Comparison of ENCODE assay signal across 24 cellular contexts in genomic region chr2:59236723-59237122, GRCh38.
DNase-seq lines count a peak whose midpoint lies in the region; ATAC-seq and TF ChIP-seq lines count a peak whose summit lies in the region.
"Had no signal": no experiment of that assay in that cellular context is flagged by ENCODE, and none has a peak within 500 bp of the region (broad histone marks: within the 10 kb centered on the region; RNA-seq: fewer than 3 reads in every experiment).

No MANE protein-coding gene starts in this region.

- H3K18ac ChIP-seq in IMR-90 (ENCODE audit: low read depth, low read length) (no peak overlapping the region), mesenchymal stem cell (ENCODE audit: low read depth in 1 of 2, low read length in 2 of 2) (no peak overlapping the region)

- no TSS peak for BruUV-seq in IMR-90 (replicated peaks; lab: Mats Ljungman, UMichigan)
- BruUV-seq in Caco-2 (replicated peaks; lab: Mats Ljungman, UMichigan): no TSS peak

- H2BK20ac ChIP-seq in IMR-90 (ENCODE audit: low read depth, low read length): no peak overlapping the region

- H3K9me3 ChIP-seq in IMR-90 (ENCODE audit: control insufficient read depth, insufficient read depth, low read length) (no peaks in the 10 kb centered on the region), mesenchymal stem cell (ENCODE audit: control insufficient read depth, low read length) (no peaks in the 10 kb centered on the region), Caco-2 (no peaks in the 10 kb centered on the region)
- H3K9me3 ChIP-seq: BE2C, SJSA1 had no signal

- H4K8ac ChIP-seq in IMR-90 (ENCODE audit: low read depth in 2 of 2, low read length in 2 of 2): no peak overlapping the region
- no peak overlapping the region for H4K8ac ChIP-seq in mesenchymal stem cell (ENCODE audit: low read length)

- no peak overlapping the region for H2AFZ ChIP-seq in IMR-90 (replicated peaks; ENCODE audit: low read length, poor library complexity)
- no peak overlapping the region for H2AFZ ChIP-seq in mesenchymal stem cell (ENCODE audit: low read depth, low read length)
- H2AFZ ChIP-seq: parathyroid adenoma had no signal

- H3K27ac Mint-ChIP-seq in Caco-2 (ENCODE audit: unreplicated experiment): no peak overlapping the region
- H3K27ac Mint-ChIP-seq: activated CD8-positive, alpha-beta T cell treated with anti-CD3 and anti-CD28 coated beads for 36 hours; activated naive CD8-positive, alpha-beta T cell treated with anti-CD3 and anti-CD28 coated beads, Interleukin-2, amount 10 ng/mL, durations not matched to agents 7 days and 5 days; activated T-cell treated with anti-CD3 and anti-CD28 coated beads, Interleukin-2, amount 50 U/mL, for 72 hours; natural killer cell treated with Interleukin-12 subunit alpha and Interleukin-12 subunit beta and Interleukin-15 and Interleukin-18, amount 100 ng/mL, for 72 hours; stimulated activated naive CD8-positive, alpha-beta T cell treated with anti-CD3 and anti-CD28 coated beads, Interleukin-15, amount 100 ng/mL, for 72 hours; type B pancreatic cell had no signal

- in situ Hi-C loops in Caki2 (cut with HindIII; ENCODE audit: low pct_unique_long_range_greater_than_20kb, low sequenced_read_pairs) (no loop called here), IMR-90 (cut with MboI; ENCODE audit: low sequenced_read_pairs) (no loop called here)

- no peak overlapping the region for H2BK5ac ChIP-seq in IMR-90 (ENCODE audit: low read depth, low read length, poor library complexity, severe bottlenecking)
- H2BK5ac ChIP-seq in mesenchymal stem cell (ENCODE audit: low read depth, low read length, poor library complexity, severe bottlenecking): no peak overlapping the region

- no peaks in the 10 kb centered on the region for H3K4me1 ChIP-seq in IMR-90 (ENCODE audit: control insufficient read depth, insufficient read depth, low read length)
- no peaks in the 10 kb centered on the region for H3K4me1 ChIP-seq in mesenchymal stem cell (ENCODE audit: control insufficient read depth, insufficient read depth, low read depth, low read length)
- no peaks in the 10 kb centered on the region for H3K4me1 ChIP-seq in Caco-2
- H3K4me1 ChIP-seq: BE2C, parathyroid adenoma, SJSA1 had no signal

- H3K9me1 ChIP-seq in IMR-90 (ENCODE audit: insufficient read depth, low read length): no peaks in the 10 kb centered on the region

- no peaks in the 10 kb centered on the region for H3K79me1 ChIP-seq in IMR-90 (ENCODE audit: low read depth in 1 of 2, low read length in 2 of 2)
- H3K79me1 ChIP-seq in mesenchymal stem cell (replicated peaks; ENCODE audit: low read length, poor library complexity, severe bottlenecking): no peaks in the 10 kb centered on the region

- peaks cover 4% of the 10 kb centered on the region for H3K27me3 Mint-ChIP-seq in Caco-2 (ENCODE audit: insufficient read depth, unreplicated experiment)
- H3K27me3 Mint-ChIP-seq: activated naive CD8-positive, alpha-beta T cell treated with anti-CD3 and anti-CD28 coated beads, Interleukin-2, amount 10 ng/mL, durations not matched to agents 7 days and 5 days; natural killer cell treated with Interleukin-12 subunit alpha and Interleukin-12 subunit beta and Interleukin-15 and Interleukin-18, amount 100 ng/mL, for 72 hours; stimulated activated naive CD8-positive, alpha-beta T cell treated with anti-CD3 and anti-CD28 coated beads, Interleukin-15, amount 100 ng/mL, for 72 hours; type B pancreatic cell had no signal

- no peaks in the 10 kb centered on the region for H3K36me3 ChIP-seq in IMR-90 (ENCODE audit: control insufficient read depth, insufficient read depth, low read length)
- no peaks in the 10 kb centered on the region for H3K36me3 ChIP-seq in mesenchymal stem cell (ENCODE audit: control insufficient read depth in 1 of 2, insufficient read depth in 2 of 2, low read depth in 1 of 2, low read length in 2 of 2)
- no peaks in the 10 kb centered on the region for H3K36me3 ChIP-seq in Caco-2 (ENCODE audit: control insufficient read depth, insufficient read depth, low read length)
- H3K36me3 ChIP-seq: BE2C, SJSA1 had no signal

- dilution Hi-C loops in IMR-90 (cut with HindIII; ENCODE audit: low sequenced_read_pairs, unreplicated experiment): no loop called here

- H3K36me3 Mint-ChIP-seq in Caco-2 (ENCODE audit: insufficient read depth, unreplicated experiment): no peaks in the 10 kb centered on the region
- H3K36me3 Mint-ChIP-seq: activated naive CD8-positive, alpha-beta T cell treated with anti-CD3 and anti-CD28 coated beads, Interleukin-2, amount 10 ng/mL, durations not matched to agents 7 days and 5 days; natural killer cell treated with Interleukin-12 subunit alpha and Interleukin-12 subunit beta and Interleukin-15 and Interleukin-18, amount 100 ng/mL, for 72 hours; type B pancreatic cell had no signal

- H3K27ac ChIP-seq in IMR-90 (ENCODE audit: insufficient read depth, low read length): no peak overlapping the region
- H3K27ac ChIP-seq in mesenchymal stem cell (ENCODE audit: low read length, poor library complexity, severe bottlenecking): no peak overlapping the region
- H3K27ac ChIP-seq: epithelial cell of prostate, KMS-11, parathyroid adenoma, SJSA1 had no signal

- H2BK15ac ChIP-seq in IMR-90 (ENCODE audit: low read depth, low read length) (no peak overlapping the region), mesenchymal stem cell (ENCODE audit: low read depth, poor library complexity, severe bottlenecking) (no peak overlapping the region)

- no peak for TF ChIP-seq POLR2A in IMR-90 (IDR thresholded peaks at IDR 0.05; ENCODE audit: low read depth, low read length)

- no peak overlapping the region for H2BK12ac ChIP-seq in mesenchymal stem cell (ENCODE audit: low read length in 2 of 2)

- H3K4ac ChIP-seq in IMR-90 (ENCODE audit: low read depth, low read length) (no peak overlapping the region), mesenchymal stem cell (ENCODE audit: low read depth in 1 of 2, low read length in 2 of 2) (no peak overlapping the region)

- H3K14ac ChIP-seq in IMR-90 (replicated peaks; ENCODE audit: low read depth, low read length) (no peak overlapping the region), mesenchymal stem cell (ENCODE audit: low read length in 2 of 2) (no peak overlapping the region)

- H4K5ac ChIP-seq in IMR-90 (ENCODE audit: low read depth, low read length): no peak overlapping the region

- WGBS in IMR-90 (ENCODE audit: extremely low coverage in 2 of 2, insufficient read length in 1 of 2), 2 experiments: 27% methylated on average over 2 of the region's 5 CpGs; no CpG with 5 or more reads in 1 of the 2 experiments
- 76% methylated on average over 4 of the region's 5 CpGs for WGBS in mesenchymal stem cell

- no peak overlapping the region for H3K4me3 Mint-ChIP-seq in Caco-2 (ENCODE audit: unreplicated experiment)
- H3K4me3 Mint-ChIP-seq: activated CD8-positive, alpha-beta T cell treated with anti-CD3 and anti-CD28 coated beads for 36 hours; activated naive CD8-positive, alpha-beta T cell treated with anti-CD3 and anti-CD28 coated beads, Interleukin-2, amount 10 ng/mL, durations not matched to agents 7 days and 5 days; activated T-cell treated with anti-CD3 and anti-CD28 coated beads, Interleukin-2, amount 50 U/mL, for 72 hours; natural killer cell treated with Interleukin-12 subunit alpha and Interleukin-12 subunit beta and Interleukin-15 and Interleukin-18, amount 100 ng/mL, for 72 hours; stimulated activated naive CD8-positive, alpha-beta T cell treated with anti-CD3 and anti-CD28 coated beads, Interleukin-15, amount 100 ng/mL, for 72 hours; type B pancreatic cell had no signal

- POLR2A ChIA-PET in IMR-90 (lab: Charles Lee; ENCODE audit: unreplicated experiment): no interaction called here
- POLR2A ChIA-PET in Caco-2 (lab: Charles Lee): no interaction called here

- intact Hi-C loops in IMR-90 (cut with micrococcal nuclease): no loop called here
- intact Hi-C loops in Caco-2 (cut with micrococcal nuclease; ENCODE audit: unreplicated experiment): no loop called here

- H3K23ac ChIP-seq in IMR-90 (ENCODE audit: low read depth, low read length) (no peak overlapping the region), mesenchymal stem cell (ENCODE audit: low read length in 2 of 2) (no peak overlapping the region)

- no peak overlapping the region for H3K9ac ChIP-seq in IMR-90 (ENCODE audit: low read depth, low read length)
- H3K9ac ChIP-seq in mesenchymal stem cell (ENCODE audit: low read length): no peak overlapping the region
- H3K9ac ChIP-seq: KMS-11, parathyroid adenoma had no signal

- H3K56ac ChIP-seq in IMR-90 (ENCODE audit: extremely low read depth, insufficient read depth, low read length): no peak overlapping the region

- TF ChIP-seq RAD21 in IMR-90 (IDR thresholded peaks at IDR 0.05; ENCODE audit: low read length): no peak

- CTCF ChIA-PET in IMR-90 (lab: Yijun Ruan, JAX) (no interaction called here), Caco-2 (lab: Charles Lee) (no interaction called here)

- no peak for ATAC-seq in IMR-90 (ENCODE audit: low read depth)
- ATAC-seq: activated CD8-positive, alpha-beta T cell treated with anti-CD3 and anti-CD28 coated beads for 36 hours; activated T-cell treated with anti-CD3 and anti-CD28 coated beads, Interleukin-2, amount 50 U/mL, for 72 hours; left colon; natural killer cell treated with Interleukin-12 subunit alpha and Interleukin-12 subunit beta and Interleukin-15 and Interleukin-18, amount 100 ng/mL, for 72 hours; stimulated activated naive CD8-positive, alpha-beta T cell treated with anti-CD3 and anti-CD28 coated beads, Interleukin-15, amount 100 ng/mL, for 72 hours had no signal

- H4K91ac ChIP-seq in IMR-90 (ENCODE audit: insufficient read depth, low read depth, low read length) (no peak overlapping the region), mesenchymal stem cell (ENCODE audit: low read length) (no peak overlapping the region)

- no peaks in the 10 kb centered on the region for H3K27me3 ChIP-seq in IMR-90 (ENCODE audit: control insufficient read depth, insufficient read depth, low read length)
- no peaks in the 10 kb centered on the region for H3K27me3 ChIP-seq in mesenchymal stem cell (ENCODE audit: control insufficient read depth in 1 of 2, insufficient read depth in 1 of 2, low read length in 2 of 2)
- no peaks in the 10 kb centered on the region for H3K27me3 ChIP-seq in Caco-2 (replicated peaks; ENCODE audit: control insufficient read depth, insufficient read depth, low read length)
- H3K27me3 ChIP-seq: BE2C, SJSA1 had no signal

- H4K20me1 ChIP-seq in IMR-90 (ENCODE audit: insufficient read depth, low read length): no peaks in the 10 kb centered on the region

- H3K4me3 ChIP-seq in IMR-90 (ENCODE audit: insufficient read depth, low read depth, low read length) (no peak overlapping the region), mesenchymal stem cell (ENCODE audit: insufficient read depth in 1 of 2, low read depth in 1 of 2, low read length in 2 of 2) (no peak overlapping the region), Caco-2 (ENCODE audit: low read depth, low read length) (no peak overlapping the region)
- H3K4me3 ChIP-seq: SJSA1 had no signal

- TF ChIP-seq CTCF in IMR-90 (conservative IDR thresholded peaks at IDR 0.05; ENCODE audit: low read depth, low read length): no peak
- TF ChIP-seq CTCF in Caco-2 (IDR thresholded peaks at IDR 0.05; ENCODE audit: insufficient read depth in 1 of 2, low read depth in 1 of 2, low read length in 1 of 2, severe bottlenecking in 1 of 2, unreplicated experiment in 1 of 2): no peak

- H3K4me1 Mint-ChIP-seq in Caco-2 (ENCODE audit: low read depth, unreplicated experiment): no peaks in the 10 kb centered on the region
- H3K4me1 Mint-ChIP-seq: activated naive CD8-positive, alpha-beta T cell treated with anti-CD3 and anti-CD28 coated beads, Interleukin-2, amount 10 ng/mL, durations not matched to agents 7 days and 5 days; stimulated activated naive CD8-positive, alpha-beta T cell treated with anti-CD3 and anti-CD28 coated beads, Interleukin-15, amount 100 ng/mL, for 72 hours had no signal

- H3K4me2 ChIP-seq in IMR-90 (ENCODE audit: low read depth, low read length) (no peak overlapping the region), mesenchymal stem cell (ENCODE audit: low read length, poor library complexity, severe bottlenecking) (no peak overlapping the region)
- H3K4me2 ChIP-seq: KMS-11 had no signal

- no peaks in the 10 kb centered on the region for H3K9me3 Mint-ChIP-seq in Caco-2 (ENCODE audit: unreplicated experiment)
- H3K9me3 Mint-ChIP-seq: activated CD8-positive, alpha-beta T cell treated with anti-CD3 and anti-CD28 coated beads for 36 hours; activated naive CD8-positive, alpha-beta T cell treated with anti-CD3 and anti-CD28 coated beads, Interleukin-2, amount 10 ng/mL, durations not matched to agents 7 days and 5 days; activated T-cell treated with anti-CD3 and anti-CD28 coated beads, Interleukin-2, amount 50 U/mL, for 72 hours; natural killer cell treated with Interleukin-12 subunit alpha and Interleukin-12 subunit beta and Interleukin-15 and Interleukin-18, amount 100 ng/mL, for 72 hours; stimulated activated naive CD8-positive, alpha-beta T cell treated with anti-CD3 and anti-CD28 coated beads, Interleukin-15, amount 100 ng/mL, for 72 hours; type B pancreatic cell had no signal

- H2AK5ac ChIP-seq in IMR-90 (ENCODE audit: low read depth, low read length) (no peak overlapping the region), mesenchymal stem cell (ENCODE audit: low read length, severe bottlenecking) (no peak overlapping the region)

- no peak overlapping the region for H2AK9ac ChIP-seq in IMR-90 (replicated peaks; ENCODE audit: low read depth, low read length, poor library complexity)

- peak; percentile 33 for DNase-seq in Caki2 (ENCODE audit: low read depth)
- no peak for DNase-seq in IMR-90
- DNase-seq in RPMI7951 (ENCODE audit: low read depth): peak; percentile 5
- peak; percentile 48 for DNase-seq in mesenchymal stem cell
- DNase-seq in amygdala (lab: John Stamatoyannopoulos, UW): no peak
- DNase-seq in Caco-2: no peak
- no peak for DNase-seq in RKO (ENCODE audit: low spot score)
- no peak for DNase-seq in NCI-H1092 (lab: John Stamatoyannopoulos, UW)
- DNase-seq: activated CD8-positive, alpha-beta T cell treated with anti-CD3 and anti-CD28 coated beads for 36 hours; activated naive CD8-positive, alpha-beta T cell treated with anti-CD3 and anti-CD28 coated beads, Interleukin-2, amount 10 ng/mL, durations not matched to agents 7 days and 5 days; activated T-cell treated with anti-CD3 and anti-CD28 coated beads, Interleukin-2, amount 50 U/mL, for 72 hours; BE2C; dermis blood vessel endothelial cell; left colon; NCI-H1417 treated with DMSO at 0.1 percent for 48 hours; NCI-H526; stimulated activated CD4-positive, alpha-beta T cell treated with anti-CD3 and anti-CD28 coated beads, Interleukin-2, amount 100 ng/mL, for 24 hours; stimulated activated naive CD8-positive, alpha-beta T cell treated with anti-CD3 and anti-CD28 coated beads, Interleukin-15, amount 100 ng/mL, for 72 hours had no signal

- H2BK120ac ChIP-seq in IMR-90 (ENCODE audit: low read depth, low read length): no peak overlapping the region
- no peak overlapping the region for H2BK120ac ChIP-seq in mesenchymal stem cell (ENCODE audit: low read depth, low read length)

Comparison
In these comparisons a context has a peak if more than half of its experiments do, and no peak if none do; other contexts are left out.
1. DNase-seq: peak in Caki2 (single experiment), RPMI7951 (single experiment) and mesenchymal stem cell (single experiment); none in IMR-90 (single experiment), amygdala (0 of 56), Caco-2 (0 of 2), RKO (single experiment) and NCI-H1092 (single experiment).